ENCODE assay signal across 1 cellular context in the genomic region with DNA sequence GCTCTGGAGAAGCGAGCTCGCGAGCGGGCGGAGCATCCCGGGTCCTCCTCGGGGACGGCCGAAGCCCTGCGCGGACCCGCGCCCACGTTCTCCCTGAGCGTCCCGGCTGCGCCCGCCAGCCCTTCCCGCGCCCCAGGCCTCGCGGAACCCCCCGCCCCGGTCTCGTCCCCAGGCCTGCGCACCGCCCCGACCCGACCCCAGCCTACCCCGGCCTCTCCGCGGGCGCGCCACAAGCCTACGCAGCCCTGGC.
TF ChIP-seq lines count a peak whose summit lies in the region.

No MANE protein-coding gene starts in this region.

TF ChIP-seq in K562, 482 proteins besides CTCF, POLR2A, EP300 and RAD21 (continues in another document):
- TF ChIP-seq, protein P1, sequence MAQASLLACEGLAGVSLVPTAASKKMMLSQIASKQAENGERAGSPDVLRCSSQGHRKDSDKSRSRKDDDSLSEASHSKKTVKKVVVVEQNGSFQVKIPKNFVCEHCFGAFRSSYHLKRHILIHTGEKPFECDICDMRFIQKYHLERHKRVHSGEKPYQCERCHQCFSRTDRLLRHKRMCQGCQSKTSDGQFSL (CRISPR knock-in tag; IDR thresholded peaks at IDR 0.05): no peak
- TF ChIP-seq, protein P1 (tag; IDR thresholded peaks at IDR 0.05): no peak
- TF ChIP-seq MTA2 (IDR thresholded peaks at IDR 0.05; ENCODE audit: low read depth): no peak
- no peak for TF ChIP-seq TEAD1 (CRISPR knock-in tag; IDR thresholded peaks at IDR 0.05)
- no peak for TF ChIP-seq ZNF507 (tag; conservative IDR thresholded peaks at IDR 0.05)
- TF ChIP-seq ZNF316 (IDR thresholded peaks at IDR 0.05): no peak
- no peak for TF ChIP-seq NCOA4 (IDR thresholded peaks at IDR 0.05; ENCODE audit: partially characterized antibody)
- TF ChIP-seq GTF2E2 (tag; IDR thresholded peaks at IDR 0.05): no peak
- TF ChIP-seq SIRT6 (IDR thresholded peaks at IDR 0.05; ENCODE audit: low read depth, low read length): no peak
- TF ChIP-seq, protein P2, sequence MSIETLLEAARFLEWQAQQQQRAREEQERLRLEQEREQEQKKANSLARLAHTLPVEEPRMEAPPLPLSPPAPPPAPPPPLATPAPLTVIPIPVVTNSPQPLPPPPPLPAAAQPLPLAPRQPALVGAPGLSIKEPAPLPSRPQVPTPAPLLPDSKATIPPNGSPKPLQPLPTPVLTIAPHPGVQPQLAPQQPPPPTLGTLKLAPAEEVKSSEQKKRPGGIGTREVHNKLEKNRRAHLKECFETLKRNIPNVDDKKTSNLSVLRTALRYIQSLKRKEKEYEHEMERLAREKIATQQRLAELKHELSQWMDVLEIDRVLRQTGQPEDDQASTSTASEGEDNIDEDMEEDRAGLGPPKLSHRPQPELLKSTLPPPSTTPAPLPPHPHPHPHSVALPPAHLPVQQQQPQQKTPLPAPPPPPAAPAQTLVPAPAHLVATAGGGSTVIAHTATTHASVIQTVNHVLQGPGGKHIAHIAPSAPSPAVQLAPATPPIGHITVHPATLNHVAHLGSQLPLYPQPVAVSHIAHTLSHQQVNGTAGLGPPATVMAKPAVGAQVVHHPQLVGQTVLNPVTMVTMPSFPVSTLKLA (conservative IDR thresholded peaks at IDR 0.05): no peak
- no peak for TF ChIP-seq NUFIP1 (IDR thresholded peaks at IDR 0.05; ENCODE audit: partially characterized antibody)
- no peak for TF ChIP-seq ZFP1 (CRISPR knock-in tag; IDR thresholded peaks at IDR 0.05)
- TF ChIP-seq, protein P3, sequence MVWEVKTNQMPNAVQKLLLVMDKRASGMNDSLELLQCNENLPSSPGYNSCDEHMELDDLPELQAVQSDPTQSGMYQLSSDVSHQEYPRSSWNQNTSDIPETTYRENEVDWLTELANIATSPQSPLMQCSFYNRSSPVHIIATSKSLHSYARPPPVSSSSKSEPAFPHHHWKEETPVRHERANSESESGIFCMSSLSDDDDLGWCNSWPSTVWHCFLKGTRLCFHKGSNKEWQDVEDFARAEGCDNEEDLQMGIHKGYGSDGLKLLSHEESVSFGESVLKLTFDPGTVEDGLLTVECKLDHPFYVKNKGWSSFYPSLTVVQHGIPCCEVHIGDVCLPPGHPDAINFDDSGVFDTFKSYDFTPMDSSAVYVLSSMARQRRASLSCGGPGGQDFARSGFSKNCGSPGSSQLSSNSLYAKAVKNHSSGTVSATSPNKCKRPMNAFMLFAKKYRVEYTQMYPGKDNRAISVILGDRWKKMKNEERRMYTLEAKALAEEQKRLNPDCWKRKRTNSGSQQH (CRISPR knock-in tag; IDR thresholded peaks at IDR 0.05): no peak
- no peak for TF ChIP-seq MCM7 (IDR thresholded peaks at IDR 0.05)
- TF ChIP-seq PTBP1 (IDR thresholded peaks at IDR 0.05; ENCODE audit: low read depth, low read length): no peak
- TF ChIP-seq, protein P4, sequence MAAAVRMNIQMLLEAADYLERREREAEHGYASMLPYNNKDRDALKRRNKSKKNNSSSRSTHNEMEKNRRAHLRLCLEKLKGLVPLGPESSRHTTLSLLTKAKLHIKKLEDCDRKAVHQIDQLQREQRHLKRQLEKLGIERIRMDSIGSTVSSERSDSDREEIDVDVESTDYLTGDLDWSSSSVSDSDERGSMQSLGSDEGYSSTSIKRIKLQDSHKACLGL (CRISPR knock-in tag; IDR thresholded peaks at IDR 0.05; ENCODE audit: borderline replicate concordance, poor library complexity, severe bottlenecking): no peak
- TF ChIP-seq ILF3 (IDR thresholded peaks at IDR 0.05; ENCODE audit: borderline replicate concordance): peak; percentile 35; the same call in 1 of the 2 replicates
- no peak for TF ChIP-seq DNMT1 (IDR thresholded peaks at IDR 0.05)
- no peak for TF ChIP-seq ERF (CRISPR knock-in tag; IDR thresholded peaks at IDR 0.05)
- peak; percentile 69 for TF ChIP-seq SIN3B (IDR thresholded peaks at IDR 0.05; ENCODE audit: low read depth)
- no peak for TF ChIP-seq ZBTB17 (CRISPR knock-in tag; IDR thresholded peaks at IDR 0.05)
- TF ChIP-seq, protein P5, sequence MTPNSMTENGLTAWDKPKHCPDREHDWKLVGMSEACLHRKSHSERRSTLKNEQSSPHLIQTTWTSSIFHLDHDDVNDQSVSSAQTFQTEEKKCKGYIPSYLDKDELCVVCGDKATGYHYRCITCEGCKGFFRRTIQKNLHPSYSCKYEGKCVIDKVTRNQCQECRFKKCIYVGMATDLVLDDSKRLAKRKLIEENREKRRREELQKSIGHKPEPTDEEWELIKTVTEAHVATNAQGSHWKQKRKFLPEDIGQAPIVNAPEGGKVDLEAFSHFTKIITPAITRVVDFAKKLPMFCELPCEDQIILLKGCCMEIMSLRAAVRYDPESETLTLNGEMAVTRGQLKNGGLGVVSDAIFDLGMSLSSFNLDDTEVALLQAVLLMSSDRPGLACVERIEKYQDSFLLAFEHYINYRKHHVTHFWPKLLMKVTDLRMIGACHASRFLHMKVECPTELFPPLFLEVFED (CRISPR knock-in tag; conservative IDR thresholded peaks at IDR 0.05): no peak
- TF ChIP-seq HDGF (IDR thresholded peaks at IDR 0.05): no peak
- peak; percentile 87 for TF ChIP-seq SAP30 (IDR thresholded peaks at IDR 0.05; ENCODE audit: borderline replicate concordance, insufficient read depth, low read depth, low read length, poor library complexity, severe bottlenecking)
- no peak for TF ChIP-seq SMARCA4 (IDR thresholded peaks at IDR 0.05)
- TF ChIP-seq, protein P6, sequence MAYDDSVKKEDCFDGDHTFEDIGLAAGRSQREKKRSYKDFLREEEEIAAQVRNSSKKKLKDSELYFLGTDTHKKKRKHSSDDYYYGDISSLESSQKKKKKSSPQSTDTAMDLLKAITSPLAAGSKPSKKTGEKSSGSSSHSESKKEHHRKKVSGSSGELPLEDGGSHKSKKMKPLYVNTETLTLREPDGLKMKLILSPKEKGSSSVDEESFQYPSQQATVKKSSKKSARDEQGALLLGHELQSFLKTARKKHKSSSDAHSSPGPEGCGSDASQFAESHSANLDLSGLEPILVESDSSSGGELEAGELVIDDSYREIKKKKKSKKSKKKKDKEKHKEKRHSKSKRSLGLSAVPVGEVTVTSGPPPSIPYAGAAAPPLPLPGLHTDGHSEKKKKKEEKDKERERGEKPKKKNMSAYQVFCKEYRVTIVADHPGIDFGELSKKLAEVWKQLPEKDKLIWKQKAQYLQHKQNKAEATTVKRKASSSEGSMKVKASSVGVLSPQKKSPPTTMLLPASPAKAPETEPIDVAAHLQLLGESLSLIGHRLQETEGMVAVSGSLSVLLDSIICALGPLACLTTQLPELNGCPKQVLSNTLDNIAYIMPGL (CRISPR knock-in tag; IDR thresholded peaks at IDR 0.05): 0 out of 2 replicates have a peak, but pooled peaks have one; percentile 15
- TF ChIP-seq ZSCAN29 (IDR thresholded peaks at IDR 0.05): no peak
- TF ChIP-seq SMAD4 (CRISPR knock-in tag; conservative IDR thresholded peaks at IDR 0.05): no peak
- TF ChIP-seq, protein P7, sequence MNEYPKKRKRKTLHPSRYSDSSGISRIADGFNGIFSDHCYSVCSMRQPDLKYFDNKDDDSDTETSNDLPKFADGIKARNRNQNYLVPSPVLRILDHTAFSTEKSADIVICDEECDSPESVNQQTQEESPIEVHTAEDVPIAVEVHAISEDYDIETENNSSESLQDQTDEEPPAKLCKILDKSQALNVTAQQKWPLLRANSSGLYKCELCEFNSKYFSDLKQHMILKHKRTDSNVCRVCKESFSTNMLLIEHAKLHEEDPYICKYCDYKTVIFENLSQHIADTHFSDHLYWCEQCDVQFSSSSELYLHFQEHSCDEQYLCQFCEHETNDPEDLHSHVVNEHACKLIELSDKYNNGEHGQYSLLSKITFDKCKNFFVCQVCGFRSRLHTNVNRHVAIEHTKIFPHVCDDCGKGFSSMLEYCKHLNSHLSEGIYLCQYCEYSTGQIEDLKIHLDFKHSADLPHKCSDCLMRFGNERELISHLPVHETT (CRISPR knock-in tag; conservative IDR thresholded peaks at IDR 0.05 in 1 of 2, IDR thresholded peaks at IDR 0.05 in 1 of 2): peak in 1 of 2 experiments; percentile 84; a peak in 1 of 4 replicates
- no peak for TF ChIP-seq HDAC8 (tag; IDR thresholded peaks at IDR 0.05)
- peak; percentile 23 for TF ChIP-seq KDM5B (IDR thresholded peaks at IDR 0.05; ENCODE audit: insufficient replicate concordance, low read depth, low read length)
- TF ChIP-seq, protein P8, sequence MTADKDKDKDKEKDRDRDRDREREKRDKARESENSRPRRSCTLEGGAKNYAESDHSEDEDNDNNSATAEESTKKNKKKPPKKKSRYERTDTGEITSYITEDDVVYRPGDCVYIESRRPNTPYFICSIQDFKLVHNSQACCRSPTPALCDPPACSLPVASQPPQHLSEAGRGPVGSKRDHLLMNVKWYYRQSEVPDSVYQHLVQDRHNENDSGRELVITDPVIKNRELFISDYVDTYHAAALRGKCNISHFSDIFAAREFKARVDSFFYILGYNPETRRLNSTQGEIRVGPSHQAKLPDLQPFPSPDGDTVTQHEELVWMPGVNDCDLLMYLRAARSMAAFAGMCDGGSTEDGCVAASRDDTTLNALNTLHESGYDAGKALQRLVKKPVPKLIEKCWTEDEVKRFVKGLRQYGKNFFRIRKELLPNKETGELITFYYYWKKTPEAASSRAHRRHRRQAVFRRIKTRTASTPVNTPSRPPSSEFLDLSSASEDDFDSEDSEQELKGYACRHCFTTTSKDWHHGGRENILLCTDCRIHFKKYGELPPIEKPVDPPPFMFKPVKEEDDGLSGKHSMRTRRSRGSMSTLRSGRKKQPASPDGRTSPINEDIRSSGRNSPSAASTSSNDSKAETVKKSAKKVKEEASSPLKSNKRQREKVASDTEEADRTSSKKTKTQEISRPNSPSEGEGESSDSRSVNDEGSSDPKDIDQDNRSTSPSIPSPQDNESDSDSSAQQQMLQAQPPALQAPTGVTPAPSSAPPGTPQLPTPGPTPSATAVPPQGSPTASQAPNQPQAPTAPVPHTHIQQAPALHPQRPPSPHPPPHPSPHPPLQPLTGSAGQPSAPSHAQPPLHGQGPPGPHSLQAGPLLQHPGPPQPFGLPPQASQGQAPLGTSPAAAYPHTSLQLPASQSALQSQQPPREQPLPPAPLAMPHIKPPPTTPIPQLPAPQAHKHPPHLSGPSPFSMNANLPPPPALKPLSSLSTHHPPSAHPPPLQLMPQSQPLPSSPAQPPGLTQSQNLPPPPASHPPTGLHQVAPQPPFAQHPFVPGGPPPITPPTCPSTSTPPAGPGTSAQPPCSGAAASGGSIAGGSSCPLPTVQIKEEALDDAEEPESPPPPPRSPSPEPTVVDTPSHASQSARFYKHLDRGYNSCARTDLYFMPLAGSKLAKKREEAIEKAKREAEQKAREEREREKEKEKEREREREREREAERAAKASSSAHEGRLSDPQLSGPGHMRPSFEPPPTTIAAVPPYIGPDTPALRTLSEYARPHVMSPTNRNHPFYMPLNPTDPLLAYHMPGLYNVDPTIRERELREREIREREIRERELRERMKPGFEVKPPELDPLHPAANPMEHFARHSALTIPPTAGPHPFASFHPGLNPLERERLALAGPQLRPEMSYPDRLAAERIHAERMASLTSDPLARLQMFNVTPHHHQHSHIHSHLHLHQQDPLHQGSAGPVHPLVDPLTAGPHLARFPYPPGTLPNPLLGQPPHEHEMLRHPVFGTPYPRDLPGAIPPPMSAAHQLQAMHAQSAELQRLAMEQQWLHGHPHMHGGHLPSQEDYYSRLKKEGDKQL (CRISPR knock-in tag; IDR thresholded peaks at IDR 0.05; ENCODE audit: borderline replicate concordance): 0 out of 2 replicates have a peak, but pooled peaks have one; percentile 63
- no peak for TF ChIP-seq ZNF707 (CRISPR knock-in tag; conservative IDR thresholded peaks at IDR 0.05)
- TF ChIP-seq, protein P9, sequence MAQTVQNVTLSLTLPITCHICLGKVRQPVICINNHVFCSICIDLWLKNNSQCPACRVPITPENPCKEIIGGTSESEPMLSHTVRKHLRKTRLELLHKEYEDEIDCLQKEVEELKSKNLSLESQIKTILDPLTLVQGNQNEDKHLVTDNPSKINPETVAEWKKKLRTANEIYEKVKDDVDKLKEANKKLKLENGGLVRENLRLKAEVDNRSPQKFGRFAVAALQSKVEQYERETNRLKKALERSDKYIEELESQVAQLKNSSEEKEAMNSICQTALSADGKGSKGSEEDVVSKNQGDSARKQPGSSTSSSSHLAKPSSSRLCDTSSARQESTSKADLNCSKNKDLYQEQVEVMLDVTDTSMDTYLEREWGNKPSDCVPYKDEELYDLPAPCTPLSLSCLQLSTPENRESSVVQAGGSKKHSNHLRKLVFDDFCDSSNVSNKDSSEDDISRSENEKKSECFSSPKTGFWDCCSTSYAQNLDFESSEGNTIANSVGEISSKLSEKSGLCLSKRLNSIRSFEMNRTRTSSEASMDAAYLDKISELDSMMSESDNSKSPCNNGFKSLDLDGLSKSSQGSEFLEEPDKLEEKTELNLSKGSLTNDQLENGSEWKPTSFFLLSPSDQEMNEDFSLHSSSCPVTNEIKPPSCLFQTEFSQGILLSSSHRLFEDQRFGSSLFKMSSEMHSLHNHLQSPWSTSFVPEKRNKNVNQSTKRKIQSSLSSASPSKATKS (CRISPR knock-in tag; IDR thresholded peaks at IDR 0.05): no peak
- no peak for TF ChIP-seq ZNF3 (CRISPR knock-in tag; IDR thresholded peaks at IDR 0.05)
- TF ChIP-seq SRSF3 (IDR thresholded peaks at IDR 0.05; ENCODE audit: insufficient read depth, low read length): no peak
- peak; percentile 28 for TF ChIP-seq RBBP5 (IDR thresholded peaks at IDR 0.05; ENCODE audit: borderline replicate concordance, insufficient read depth, low read length, poor library complexity, severe bottlenecking)
- TF ChIP-seq, protein P10, sequence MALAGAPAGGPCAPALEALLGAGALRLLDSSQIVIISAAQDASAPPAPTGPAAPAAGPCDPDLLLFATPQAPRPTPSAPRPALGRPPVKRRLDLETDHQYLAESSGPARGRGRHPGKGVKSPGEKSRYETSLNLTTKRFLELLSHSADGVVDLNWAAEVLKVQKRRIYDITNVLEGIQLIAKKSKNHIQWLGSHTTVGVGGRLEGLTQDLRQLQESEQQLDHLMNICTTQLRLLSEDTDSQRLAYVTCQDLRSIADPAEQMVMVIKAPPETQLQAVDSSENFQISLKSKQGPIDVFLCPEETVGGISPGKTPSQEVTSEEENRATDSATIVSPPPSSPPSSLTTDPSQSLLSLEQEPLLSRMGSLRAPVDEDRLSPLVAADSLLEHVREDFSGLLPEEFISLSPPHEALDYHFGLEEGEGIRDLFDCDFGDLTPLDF (CRISPR knock-in tag; IDR thresholded peaks at IDR 0.05): no peak
- TF ChIP-seq KLF13 (tag; IDR thresholded peaks at IDR 0.05; ENCODE audit: borderline replicate concordance, low read depth): no peak
- no peak for TF ChIP-seq MAFG (tag; conservative IDR thresholded peaks at IDR 0.05)
- TF ChIP-seq ZNF436 (CRISPR knock-in tag; IDR thresholded peaks at IDR 0.05): no peak
- TF ChIP-seq, protein P11, sequence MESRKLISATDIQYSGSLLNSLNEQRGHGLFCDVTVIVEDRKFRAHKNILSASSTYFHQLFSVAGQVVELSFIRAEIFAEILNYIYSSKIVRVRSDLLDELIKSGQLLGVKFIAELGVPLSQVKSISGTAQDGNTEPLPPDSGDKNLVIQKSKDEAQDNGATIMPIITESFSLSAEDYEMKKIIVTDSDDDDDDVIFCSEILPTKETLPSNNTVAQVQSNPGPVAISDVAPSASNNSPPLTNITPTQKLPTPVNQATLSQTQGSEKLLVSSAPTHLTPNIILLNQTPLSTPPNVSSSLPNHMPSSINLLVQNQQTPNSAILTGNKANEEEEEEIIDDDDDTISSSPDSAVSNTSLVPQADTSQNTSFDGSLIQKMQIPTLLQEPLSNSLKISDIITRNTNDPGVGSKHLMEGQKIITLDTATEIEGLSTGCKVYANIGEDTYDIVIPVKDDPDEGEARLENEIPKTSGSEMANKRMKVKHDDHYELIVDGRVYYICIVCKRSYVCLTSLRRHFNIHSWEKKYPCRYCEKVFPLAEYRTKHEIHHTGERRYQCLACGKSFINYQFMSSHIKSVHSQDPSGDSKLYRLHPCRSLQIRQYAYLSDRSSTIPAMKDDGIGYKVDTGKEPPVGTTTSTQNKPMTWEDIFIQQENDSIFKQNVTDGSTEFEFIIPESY (CRISPR knock-in tag; IDR thresholded peaks at IDR 0.05): no peak
